Comparison of ENCODE assay signal across 13 cellular contexts in the genomic region with DNA sequence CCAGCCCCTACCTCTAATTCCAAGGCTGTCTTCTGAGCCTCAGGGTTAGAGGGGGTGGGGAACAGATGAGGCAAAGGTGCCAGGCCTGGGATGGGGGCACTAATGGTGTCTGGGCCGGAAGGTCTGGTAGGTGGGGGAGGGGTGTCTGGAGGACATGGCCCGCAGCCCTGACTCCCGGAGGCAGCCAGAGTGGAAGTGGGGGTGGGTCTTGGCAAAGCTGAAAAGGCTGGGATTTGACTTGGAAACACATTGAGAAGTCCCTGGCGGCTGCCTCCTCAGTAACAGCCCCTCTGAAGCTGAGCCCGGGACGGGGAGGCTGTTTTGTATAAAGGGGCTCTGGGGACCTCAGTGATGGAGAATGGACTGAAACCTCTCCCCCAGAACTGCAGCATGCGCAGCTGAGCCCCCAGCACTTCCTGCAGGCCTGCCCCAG. TPM values are rescaled to one million over a fixed set of nuclear protein-coding genes. Genes with fewer than 3 reads are reported as not detected.
DNase-seq lines count a peak whose midpoint lies in the region; ATAC-seq and TF ChIP-seq lines count a peak whose summit lies in the region.
"Had no signal": no experiment of that assay in that cellular context is flagged by ENCODE, and none has a peak within 500 bp of the region (broad histone marks: within the 10 kb centered on the region; RNA-seq: fewer than 3 reads in every experiment).

No MANE protein-coding gene starts in this region.

- H3K9me3 ChIP-seq in SK-N-MC (ENCODE audit: low read depth, low read length) = no peaks in the 10 kb centered on the region
- H3K9me3 ChIP-seq in neural progenitor cell (ENCODE audit: low read depth) = no peaks in the 10 kb centered on the region

- no peaks in the 10 kb centered on the region for H3K36me3 Mint-ChIP-seq in neural progenitor cell
- H3K36me3 Mint-ChIP-seq in type B pancreatic cell = no peaks in the 10 kb centered on the region
- H3K36me3 Mint-ChIP-seq: CD14-positive monocyte; stimulated activated effector memory CD8-positive, alpha-beta T cell treated with anti-CD3 and anti-CD28 coated beads, Interleukin-12 subunit alpha, Interleukin-12 subunit beta, amount 100 ng/mL, for 72 hours had no signal

- DNase-seq in SK-N-MC (ENCODE audit: low read depth, low spot score) (no peak), Right ventricle myocardium superior (peak; percentile 75), neural progenitor cell (ENCODE audit: low spot score) (peak; percentile 65), type B pancreatic cell (ENCODE audit: extremely low spot score, unreplicated experiment) (no peak), kidney tubule cell (ENCODE audit: low spot score) (no peak), NCI-H2196 treated with DMSO at 0.1 percent for 48 hours (lab: John Stamatoyannopoulos, UW; ENCODE audit: unreplicated experiment) (no peak), NCI-H69 (lab: John Stamatoyannopoulos, UW) (no peak), hippocampal formation (lab: John Stamatoyannopoulos, UW) (no peak)
- DNase-seq: activated CD4-positive, alpha-beta T cell treated with anti-CD3 and anti-CD28 coated beads, Interleukin-2, amount 10 ng/mL, durations not matched to agents 7 days and 5 days; NCI-H2081 had no signal

- H3K36me3 ChIP-seq in SK-N-MC (ENCODE audit: insufficient read depth, low read length) = no peaks in the 10 kb centered on the region
- H3K36me3 ChIP-seq in neural progenitor cell = no peaks in the 10 kb centered on the region

- H4K20me1 ChIP-seq in neural progenitor cell (ENCODE audit: low read depth) = no peaks in the 10 kb centered on the region

- H3K27ac ChIP-seq in SK-N-MC (no peak overlapping the region), neural progenitor cell (no peak overlapping the region)

- H3K4me3 Mint-ChIP-seq in neural progenitor cell (no peak overlapping the region), type B pancreatic cell (no peak overlapping the region)
- H3K4me3 Mint-ChIP-seq: activated CD4-positive, alpha-beta T cell treated with anti-CD3 and anti-CD28 coated beads, Interleukin-2, amount 10 ng/mL, durations not matched to agents 7 days and 5 days; activated T-helper 17 cell treated with anti-CD3 and anti-CD28 coated beads, Interleukin-2, amount 50 U/mL, for 72 hours; CD14-positive monocyte; stimulated activated effector memory CD8-positive, alpha-beta T cell treated with anti-CD3 and anti-CD28 coated beads, Interleukin-12 subunit alpha, Interleukin-12 subunit beta, amount 100 ng/mL, for 72 hours had no signal

- H3K4me1 ChIP-seq in neural progenitor cell = peaks cover 22% of the 10 kb centered on the region

- no peaks in the 10 kb centered on the region for H3K9me3 Mint-ChIP-seq in neural progenitor cell
- no peaks in the 10 kb centered on the region for H3K9me3 Mint-ChIP-seq in type B pancreatic cell
- H3K9me3 Mint-ChIP-seq: activated CD4-positive, alpha-beta T cell treated with anti-CD3 and anti-CD28 coated beads, Interleukin-2, amount 10 ng/mL, durations not matched to agents 7 days and 5 days; activated T-helper 17 cell treated with anti-CD3 and anti-CD28 coated beads, Interleukin-2, amount 50 U/mL, for 72 hours; stimulated activated effector memory CD8-positive, alpha-beta T cell treated with anti-CD3 and anti-CD28 coated beads, Interleukin-12 subunit alpha, Interleukin-12 subunit beta, amount 100 ng/mL, for 72 hours had no signal

- peaks cover 36% of the 10 kb centered on the region for H3K4me1 Mint-ChIP-seq in neural progenitor cell
- peaks cover 42% of the 10 kb centered on the region for H3K4me1 Mint-ChIP-seq in type B pancreatic cell (ENCODE audit: unreplicated experiment)
- H3K4me1 Mint-ChIP-seq: activated CD4-positive, alpha-beta T cell treated with anti-CD3 and anti-CD28 coated beads, Interleukin-2, amount 10 ng/mL, durations not matched to agents 7 days and 5 days; activated T-helper 17 cell treated with anti-CD3 and anti-CD28 coated beads, Interleukin-2, amount 50 U/mL, for 72 hours; CD14-positive monocyte; stimulated activated effector memory CD8-positive, alpha-beta T cell treated with anti-CD3 and anti-CD28 coated beads, Interleukin-12 subunit alpha, Interleukin-12 subunit beta, amount 100 ng/mL, for 72 hours had no signal

- peak; percentile 52 for ATAC-seq in Right ventricle myocardium superior (ENCODE audit: poor library complexity)

- TF ChIP-seq CTCF in neural progenitor cell (IDR thresholded peaks at IDR 0.05) = no peak
- TF ChIP-seq CTCF in type B pancreatic cell (conservative IDR thresholded peaks at IDR 0.05) = no peak

- H3K27ac Mint-ChIP-seq in neural progenitor cell (no peak overlapping the region), type B pancreatic cell (peak overlapping the region; percentile 11)
- H3K27ac Mint-ChIP-seq: activated CD4-positive, alpha-beta T cell treated with anti-CD3 and anti-CD28 coated beads, Interleukin-2, amount 10 ng/mL, durations not matched to agents 7 days and 5 days; activated T-helper 17 cell treated with anti-CD3 and anti-CD28 coated beads, Interleukin-2, amount 50 U/mL, for 72 hours; CD14-positive monocyte; stimulated activated effector memory CD8-positive, alpha-beta T cell treated with anti-CD3 and anti-CD28 coated beads, Interleukin-12 subunit alpha, Interleukin-12 subunit beta, amount 100 ng/mL, for 72 hours had no signal

- H3K9ac ChIP-seq in SK-N-MC (ENCODE audit: insufficient read length) = peak overlapping the region; percentile 34
- no peak overlapping the region for H3K9ac ChIP-seq in neural progenitor cell

- H3K4me3 ChIP-seq in SK-N-MC = no peak overlapping the region
- H3K4me3 ChIP-seq in neural progenitor cell = no peak overlapping the region

- no peaks in the 10 kb centered on the region for H3K27me3 ChIP-seq in neural progenitor cell

- H2AFZ ChIP-seq in neural progenitor cell (replicated peaks) = peak overlapping the region; percentile 96

- peaks cover 7% of the 10 kb centered on the region for H3F3A ChIP-seq in neural progenitor cell (ENCODE audit: low read depth)

- intact Hi-C loops in Right ventricle myocardium superior (cut with DNase I) = no loop called here

- no peaks in the 10 kb centered on the region for H3K79me2 ChIP-seq in neural progenitor cell (ENCODE audit: low read depth)

- H3K27me3 Mint-ChIP-seq in neural progenitor cell (ENCODE audit: insufficient read depth, low read depth) (peaks cover 4% of the 10 kb centered on the region), type B pancreatic cell (no peaks in the 10 kb centered on the region)
- H3K27me3 Mint-ChIP-seq: activated CD4-positive, alpha-beta T cell treated with anti-CD3 and anti-CD28 coated beads, Interleukin-2, amount 10 ng/mL, durations not matched to agents 7 days and 5 days; activated T-helper 17 cell treated with anti-CD3 and anti-CD28 coated beads, Interleukin-2, amount 50 U/mL, for 72 hours had no signal

- H3K4me2 ChIP-seq in neural progenitor cell = peak overlapping the region; percentile 48

RNA-seq across cellular contexts. Expression of a gene that starts 49.5 kb away (rescaled TPM):
- 645 TPM for total RNA-seq in Right ventricle myocardium superior
- total RNA-seq in neural progenitor cell (ENCODE audit: low replicate concordance) = 0.41 and 1.3 TPM in 2 replicates
- 2.8 and 24.5 TPM in 2 replicates for total RNA-seq in type B pancreatic cell (ENCODE audit: low replicate concordance)

Comparison
In these comparisons a context has a peak if more than half of its experiments do, and no peak if none do; other contexts are left out.
1. DNase-seq: peak in Right ventricle myocardium superior (single experiment) and neural progenitor cell (single experiment); none in SK-N-MC (single experiment), type B pancreatic cell (single experiment), kidney tubule cell (single experiment), NCI-H2196 treated with DMSO at 0.1 percent for 48 hours (single experiment), NCI-H69 (single experiment) and hippocampal formation (0 of 2).
2. RNA of a gene that starts 49.5 kb away (total RNA-seq): 645 TPM in Right ventricle myocardium superior (single experiment); 2.8 to 24.5 TPM in type B pancreatic cell and 0.41 to 1.3 TPM in neural progenitor cell; every median in the first group is over 10 times any median in the second.